In genomic region chr10:69061305-69062161, GRCh38 we compare ENCODE assay signal across 1 cellular context.
A peak's percentile ranks its signal among the peaks of the same experiment; 100 is the strongest.
TF ChIP-seq lines count a peak whose summit lies in the region.

No MANE protein-coding gene starts in this region.

TF ChIP-seq in K562, 482 proteins besides CTCF, POLR2A, EP300 and RAD21 (continued from another document and continues in another):
- TF ChIP-seq, protein P1, sequence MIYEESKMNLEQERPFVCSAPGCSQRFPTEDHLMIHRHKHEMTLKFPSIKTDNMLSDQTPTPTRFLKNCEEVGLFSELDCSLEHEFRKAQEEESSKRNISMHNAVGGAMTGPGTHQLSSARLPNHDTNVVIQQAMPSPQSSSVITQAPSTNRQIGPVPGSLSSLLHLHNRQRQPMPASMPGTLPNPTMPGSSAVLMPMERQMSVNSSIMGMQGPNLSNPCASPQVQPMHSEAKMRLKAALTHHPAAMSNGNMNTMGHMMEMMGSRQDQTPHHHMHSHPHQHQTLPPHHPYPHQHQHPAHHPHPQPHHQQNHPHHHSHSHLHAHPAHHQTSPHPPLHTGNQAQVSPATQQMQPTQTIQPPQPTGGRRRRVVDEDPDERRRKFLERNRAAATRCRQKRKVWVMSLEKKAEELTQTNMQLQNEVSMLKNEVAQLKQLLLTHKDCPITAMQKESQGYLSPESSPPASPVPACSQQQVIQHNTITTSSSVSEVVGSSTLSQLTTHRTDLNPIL (CRISPR knock-in tag; IDR thresholded peaks at IDR 0.05): no peak
- TF ChIP-seq MCM7 (IDR thresholded peaks at IDR 0.05) (no peak), BHLHE40 (IDR thresholded peaks at IDR 0.05; ENCODE audit: low read length) (peak; percentile 37; the same call in 1 of the 2 replicates), ZKSCAN8 (CRISPR knock-in tag; IDR thresholded peaks at IDR 0.05) (0 out of 2 replicates have a peak, but pooled peaks have one; percentile 64), TBL1XR1 (IDR thresholded peaks at IDR 0.05; ENCODE audit: low read length in 2 of 2) (0 out of 4 replicates have a peak, but pooled peaks of 1 of the 2 experiments have one; percentile 46), BRF2 (IDR thresholded peaks at IDR 0.05; ENCODE audit: borderline replicate concordance, insufficient read depth, insufficient read length) (no peak), NBN (IDR thresholded peaks at IDR 0.05; ENCODE audit: low read depth) (no peak), RB1 (IDR thresholded peaks at IDR 0.05; ENCODE audit: low read depth) (no peak), EWSR1 (IDR thresholded peaks at IDR 0.05; ENCODE audit: borderline replicate concordance, low read depth, partially characterized antibody) (no peak), ZNF584 (CRISPR knock-in tag; IDR thresholded peaks at IDR 0.05; ENCODE audit: low read depth) (no peak), NFATC3 (IDR thresholded peaks at IDR 0.05) (0 out of 2 replicates have a peak, but pooled peaks have one; percentile 47), NFXL1 (CRISPR knock-in tag; IDR thresholded peaks at IDR 0.05) (no peak), ESRRA (IDR thresholded peaks at IDR 0.05; ENCODE audit: borderline replicate concordance, low read depth) (peak; percentile 93), STAT5A (IDR thresholded peaks at IDR 0.05; ENCODE audit: borderline replicate concordance, low read length) (no peak), PTRF (tag; IDR thresholded peaks at IDR 0.05) (peak; percentile 57; the same call in 1 of the 2 replicates), ZNF146 (CRISPR knock-in tag; IDR thresholded peaks at IDR 0.05; ENCODE audit: unreplicated experiment) (no peak), ZNF165 (CRISPR knock-in tag; IDR thresholded peaks at IDR 0.05; ENCODE audit: borderline replicate concordance) (no peak), ZNF384 (IDR thresholded peaks at IDR 0.05; ENCODE audit: low read depth, low read length) (no peak), TEAD1 (CRISPR knock-in tag; IDR thresholded peaks at IDR 0.05) (0 out of 4 replicates have a peak, but pooled peaks of 1 of the 2 experiments have one; percentile 21), POLR3G (IDR thresholded peaks at IDR 0.05; ENCODE audit: extremely low read depth, insufficient read length, insufficient replicate concordance) (no peak), MAX (CRISPR knock-in tag; IDR thresholded peaks at IDR 0.05) (peak; percentile 64; the same call in 1 of the 2 replicates), ELF4 (CRISPR knock-in tag; IDR thresholded peaks at IDR 0.05) (0 out of 2 replicates have a peak, but pooled peaks have one; percentile 21), RFX1 (IDR thresholded peaks at IDR 0.05) (no peak; the same call in 1 of the 2 replicates), POLR2H (tag; IDR thresholded peaks at IDR 0.05; ENCODE audit: low read depth) (no peak), HOXB6 (CRISPR knock-in tag; IDR thresholded peaks at IDR 0.05; ENCODE audit: borderline replicate concordance) (peak; percentile 38; the same call in 1 of the 2 replicates), SOX6 (IDR thresholded peaks at IDR 0.05) (peak; percentile 6; the same call in 1 of the 2 replicates), ETV5 (CRISPR knock-in tag; IDR thresholded peaks at IDR 0.05; ENCODE audit: low read depth) (no peak), MITF (IDR thresholded peaks at IDR 0.05) (no peak), ZNF282 (CRISPR knock-in tag; IDR thresholded peaks at IDR 0.05) (no peak), ZNF253 (CRISPR knock-in tag; conservative IDR thresholded peaks at IDR 0.05) (no peak), ZZZ3 (IDR thresholded peaks at IDR 0.05) (no peak), ERF (CRISPR knock-in tag; IDR thresholded peaks at IDR 0.05) (peak; percentile 80), HDAC1 (IDR thresholded peaks at IDR 0.05) (peak in 1 of 2 experiments; percentile 17; a peak in 1 of 4 replicates), MTA2 (IDR thresholded peaks at IDR 0.05; ENCODE audit: low read depth) (0 out of 2 replicates have a peak, but pooled peaks have one; percentile 6), IRF1 (CRISPR knock-in tag; IDR thresholded peaks at IDR 0.05; ENCODE audit: borderline replicate concordance) (no peak), BCOR (IDR thresholded peaks at IDR 0.05) (no peak), LEF1 (IDR thresholded peaks at IDR 0.05) (peak; percentile 66), NRF1 (conservative IDR thresholded peaks at IDR 0.05 in 1 of 2, IDR thresholded peaks at IDR 0.05 in 1 of 2) (peak in 1 of 2 experiments; percentile 38; a peak in 1 of 4 replicates), NR2C1 (IDR thresholded peaks at IDR 0.05) (peak; percentile 64; the same call in 1 of the 2 replicates), NR2C1 (tag; IDR thresholded peaks at IDR 0.05) (peak; percentile 77), NCOA6 (IDR thresholded peaks at IDR 0.05) (no peak), MAFF (IDR thresholded peaks at IDR 0.05; ENCODE audit: low read length) (no peak), DPF2 (IDR thresholded peaks at IDR 0.05) (peak; percentile 87), NR1H2 (CRISPR knock-in tag; IDR thresholded peaks at IDR 0.05) (no peak), ZNF316 (IDR thresholded peaks at IDR 0.05) (no peak; the same call in 1 of the 2 replicates), POLR2AphosphoS5 (IDR thresholded peaks at IDR 0.05; ENCODE audit: control insufficient read depth, insufficient read depth, low read depth, low read length) (no peak), MTA1 (IDR thresholded peaks at IDR 0.05; ENCODE audit: borderline replicate concordance) (no peak), HNRNPL (IDR thresholded peaks at IDR 0.05; ENCODE audit: low read depth, low read length) (no peak)
- TF ChIP-seq, protein P2, sequence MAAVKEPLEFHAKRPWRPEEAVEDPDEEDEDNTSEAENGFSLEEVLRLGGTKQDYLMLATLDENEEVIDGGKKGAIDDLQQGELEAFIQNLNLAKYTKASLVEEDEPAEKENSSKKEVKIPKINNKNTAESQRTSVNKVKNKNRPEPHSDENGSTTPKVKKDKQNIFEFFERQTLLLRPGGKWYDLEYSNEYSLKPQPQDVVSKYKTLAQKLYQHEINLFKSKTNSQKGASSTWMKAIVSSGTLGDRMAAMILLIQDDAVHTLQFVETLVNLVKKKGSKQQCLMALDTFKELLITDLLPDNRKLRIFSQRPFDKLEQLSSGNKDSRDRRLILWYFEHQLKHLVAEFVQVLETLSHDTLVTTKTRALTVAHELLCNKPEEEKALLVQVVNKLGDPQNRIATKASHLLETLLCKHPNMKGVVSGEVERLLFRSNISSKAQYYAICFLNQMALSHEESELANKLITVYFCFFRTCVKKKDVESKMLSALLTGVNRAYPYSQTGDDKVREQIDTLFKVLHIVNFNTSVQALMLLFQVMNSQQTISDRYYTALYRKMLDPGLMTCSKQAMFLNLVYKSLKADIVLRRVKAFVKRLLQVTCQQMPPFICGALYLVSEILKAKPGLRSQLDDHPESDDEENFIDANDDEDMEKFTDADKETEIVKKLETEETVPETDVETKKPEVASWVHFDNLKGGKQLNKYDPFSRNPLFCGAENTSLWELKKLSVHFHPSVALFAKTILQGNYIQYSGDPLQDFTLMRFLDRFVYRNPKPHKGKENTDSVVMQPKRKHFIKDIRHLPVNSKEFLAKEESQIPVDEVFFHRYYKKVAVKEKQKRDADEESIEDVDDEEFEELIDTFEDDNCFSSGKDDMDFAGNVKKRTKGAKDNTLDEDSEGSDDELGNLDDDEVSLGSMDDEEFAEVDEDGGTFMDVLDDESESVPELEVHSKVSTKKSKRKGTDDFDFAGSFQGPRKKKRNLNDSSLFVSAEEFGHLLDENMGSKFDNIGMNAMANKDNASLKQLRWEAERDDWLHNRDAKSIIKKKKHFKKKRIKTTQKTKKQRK (IDR thresholded peaks at IDR 0.05; ENCODE audit: borderline replicate concordance, low read depth, low read length): no peak
- TF ChIP-seq, protein P3, sequence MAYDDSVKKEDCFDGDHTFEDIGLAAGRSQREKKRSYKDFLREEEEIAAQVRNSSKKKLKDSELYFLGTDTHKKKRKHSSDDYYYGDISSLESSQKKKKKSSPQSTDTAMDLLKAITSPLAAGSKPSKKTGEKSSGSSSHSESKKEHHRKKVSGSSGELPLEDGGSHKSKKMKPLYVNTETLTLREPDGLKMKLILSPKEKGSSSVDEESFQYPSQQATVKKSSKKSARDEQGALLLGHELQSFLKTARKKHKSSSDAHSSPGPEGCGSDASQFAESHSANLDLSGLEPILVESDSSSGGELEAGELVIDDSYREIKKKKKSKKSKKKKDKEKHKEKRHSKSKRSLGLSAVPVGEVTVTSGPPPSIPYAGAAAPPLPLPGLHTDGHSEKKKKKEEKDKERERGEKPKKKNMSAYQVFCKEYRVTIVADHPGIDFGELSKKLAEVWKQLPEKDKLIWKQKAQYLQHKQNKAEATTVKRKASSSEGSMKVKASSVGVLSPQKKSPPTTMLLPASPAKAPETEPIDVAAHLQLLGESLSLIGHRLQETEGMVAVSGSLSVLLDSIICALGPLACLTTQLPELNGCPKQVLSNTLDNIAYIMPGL (CRISPR knock-in tag; IDR thresholded peaks at IDR 0.05): no peak
- TF ChIP-seq, protein P4, sequence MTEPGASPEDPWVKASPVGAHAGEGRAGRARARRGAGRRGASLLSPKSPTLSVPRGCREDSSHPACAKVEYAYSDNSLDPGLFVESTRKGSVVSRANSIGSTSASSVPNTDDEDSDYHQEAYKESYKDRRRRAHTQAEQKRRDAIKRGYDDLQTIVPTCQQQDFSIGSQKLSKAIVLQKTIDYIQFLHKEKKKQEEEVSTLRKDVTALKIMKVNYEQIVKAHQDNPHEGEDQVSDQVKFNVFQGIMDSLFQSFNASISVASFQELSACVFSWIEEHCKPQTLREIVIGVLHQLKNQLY (CRISPR knock-in tag; conservative IDR thresholded peaks at IDR 0.05): no peak
- TF ChIP-seq, protein P5, sequence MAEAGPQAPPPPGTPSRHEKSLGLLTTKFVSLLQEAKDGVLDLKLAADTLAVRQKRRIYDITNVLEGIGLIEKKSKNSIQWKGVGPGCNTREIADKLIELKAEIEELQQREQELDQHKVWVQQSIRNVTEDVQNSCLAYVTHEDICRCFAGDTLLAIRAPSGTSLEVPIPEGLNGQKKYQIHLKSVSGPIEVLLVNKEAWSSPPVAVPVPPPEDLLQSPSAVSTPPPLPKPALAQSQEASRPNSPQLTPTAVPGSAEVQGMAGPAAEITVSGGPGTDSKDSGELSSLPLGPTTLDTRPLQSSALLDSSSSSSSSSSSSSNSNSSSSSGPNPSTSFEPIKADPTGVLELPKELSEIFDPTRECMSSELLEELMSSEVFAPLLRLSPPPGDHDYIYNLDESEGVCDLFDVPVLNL (CRISPR knock-in tag; IDR thresholded peaks at IDR 0.05; ENCODE audit: low read depth): peak; percentile 46; the same call in 1 of the 2 replicates
- TF ChIP-seq, protein P6, sequence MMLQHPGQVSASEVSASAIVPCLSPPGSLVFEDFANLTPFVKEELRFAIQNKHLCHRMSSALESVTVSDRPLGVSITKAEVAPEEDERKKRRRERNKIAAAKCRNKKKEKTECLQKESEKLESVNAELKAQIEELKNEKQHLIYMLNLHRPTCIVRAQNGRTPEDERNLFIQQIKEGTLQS (IDR thresholded peaks at IDR 0.05): peak; percentile 83
- TF ChIP-seq, protein P6 (CRISPR knock-in tag; conservative IDR thresholded peaks at IDR 0.05): peak; percentile 47; the same call in 1 of the 2 replicates
- TF ChIP-seq, protein P7, sequence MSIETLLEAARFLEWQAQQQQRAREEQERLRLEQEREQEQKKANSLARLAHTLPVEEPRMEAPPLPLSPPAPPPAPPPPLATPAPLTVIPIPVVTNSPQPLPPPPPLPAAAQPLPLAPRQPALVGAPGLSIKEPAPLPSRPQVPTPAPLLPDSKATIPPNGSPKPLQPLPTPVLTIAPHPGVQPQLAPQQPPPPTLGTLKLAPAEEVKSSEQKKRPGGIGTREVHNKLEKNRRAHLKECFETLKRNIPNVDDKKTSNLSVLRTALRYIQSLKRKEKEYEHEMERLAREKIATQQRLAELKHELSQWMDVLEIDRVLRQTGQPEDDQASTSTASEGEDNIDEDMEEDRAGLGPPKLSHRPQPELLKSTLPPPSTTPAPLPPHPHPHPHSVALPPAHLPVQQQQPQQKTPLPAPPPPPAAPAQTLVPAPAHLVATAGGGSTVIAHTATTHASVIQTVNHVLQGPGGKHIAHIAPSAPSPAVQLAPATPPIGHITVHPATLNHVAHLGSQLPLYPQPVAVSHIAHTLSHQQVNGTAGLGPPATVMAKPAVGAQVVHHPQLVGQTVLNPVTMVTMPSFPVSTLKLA (conservative IDR thresholded peaks at IDR 0.05): peak in 1 of 2 experiments; percentile 31; a peak in 2 of 4 replicates
